16 cellular contexts compared by ENCODE assay signal in genomic region chr11:130220311-130221030, GRCh38.
DNase-seq lines count a peak whose midpoint lies in the region; ATAC-seq and TF ChIP-seq lines count a peak whose summit lies in the region.
"Had no signal": no experiment of that assay in that cellular context is flagged by ENCODE, and none has a peak within 500 bp of the region (broad histone marks: within the 10 kb centered on the region; RNA-seq: fewer than 3 reads in every experiment).

No MANE protein-coding gene starts in this region.

- H4K20me1 ChIP-seq in neural progenitor cell (ENCODE audit: low read depth), result no peaks in the 10 kb centered on the region

- no peak overlapping the region for H3K4me2 ChIP-seq in neural progenitor cell
- H3K4me2 ChIP-seq: BLaER1 treated with 17β-estradiol and CSF1 and Interleukin-3, amounts not matched to agents 10 nM and 100 nM; PC-9 had no signal

- CTCF ChIA-PET in activated CD4-positive, alpha-beta memory T cell treated with anti-CD3 and anti-CD28 coated beads for 36 hours (lab: Charles Lee), result no interaction called here

- H3K36me3 ChIP-seq in RWPE2 (ENCODE audit: low read depth), result no peaks in the 10 kb centered on the region
- H3K36me3 ChIP-seq in neural progenitor cell, result no peaks in the 10 kb centered on the region

- peak overlapping the region; percentile 65 for H3K27ac Mint-ChIP-seq in neural progenitor cell
- no peak overlapping the region for H3K27ac Mint-ChIP-seq in activated CD4-positive, alpha-beta memory T cell treated with anti-CD3 and anti-CD28 coated beads for 36 hours
- H3K27ac Mint-ChIP-seq: CD8-positive, alpha-beta memory T cell; H9 had no signal

- no peak overlapping the region for H3K9ac ChIP-seq in neural progenitor cell
- H3K9ac ChIP-seq: BLaER1 treated with 17β-estradiol and CSF1 and Interleukin-3, amounts not matched to agents 10 nM and 100 nM had no signal

- POLR2A ChIA-PET in activated CD4-positive, alpha-beta memory T cell treated with anti-CD3 and anti-CD28 coated beads for 36 hours (lab: Charles Lee), result no interaction called here

- intact Hi-C loops in activated CD4-positive, alpha-beta memory T cell treated with anti-CD3 and anti-CD28 coated beads for 36 hours (cut with micrococcal nuclease), result no loop called here

- peaks cover 19% of the 10 kb centered on the region for H3K4me1 Mint-ChIP-seq in neural progenitor cell
- H3K4me1 Mint-ChIP-seq in activated CD4-positive, alpha-beta memory T cell treated with anti-CD3 and anti-CD28 coated beads for 36 hours (ENCODE audit: low read depth), result peaks cover 4% of the 10 kb centered on the region

- no peak overlapping the region for H3K4me3 Mint-ChIP-seq in neural progenitor cell
- H3K4me3 Mint-ChIP-seq in activated CD4-positive, alpha-beta memory T cell treated with anti-CD3 and anti-CD28 coated beads for 36 hours, result no peak overlapping the region
- H3K4me3 Mint-ChIP-seq: CD8-positive, alpha-beta memory T cell; H9; IgD-negative memory B cell had no signal

- ATAC-seq in RWPE2 (ENCODE audit: low read depth), result no peak
- ATAC-seq in left lobe of liver, result no peak
- no peak for ATAC-seq in stimulated activated naive CD8-positive, alpha-beta T cell treated with anti-CD3 and anti-CD28 coated beads, Interleukin-15, Interleukin-2, amounts not matched to agents 100 U/mL and 50 U/mL, for 24 hours
- ATAC-seq in GM21576 (IDR thresholded peaks at IDR 0.05; ENCODE audit: unreplicated experiment), result no peak
- no peak for ATAC-seq in HG03045 (IDR thresholded peaks at IDR 0.05; ENCODE audit: unreplicated experiment)

- H3K79me2 ChIP-seq in neural progenitor cell (ENCODE audit: low read depth), result no peaks in the 10 kb centered on the region

- H3K4me1 ChIP-seq in RWPE2 (ENCODE audit: insufficient read depth, poor library complexity, severe bottlenecking) (no peaks in the 10 kb centered on the region), neural progenitor cell (no peaks in the 10 kb centered on the region)
- H3K4me1 ChIP-seq: BLaER1 treated with 17β-estradiol and CSF1 and Interleukin-3, amounts not matched to agents 10 nM and 100 nM had no signal

- peaks cover 2% of the 10 kb centered on the region for H3K27me3 Mint-ChIP-seq in neural progenitor cell (ENCODE audit: insufficient read depth, low read depth)
- H3K27me3 Mint-ChIP-seq in activated CD4-positive, alpha-beta memory T cell treated with anti-CD3 and anti-CD28 coated beads for 36 hours, result no peaks in the 10 kb centered on the region
- H3K27me3 Mint-ChIP-seq: IgD-negative memory B cell had no signal

- H3K36me3 Mint-ChIP-seq in neural progenitor cell, result no peaks in the 10 kb centered on the region
- no peaks in the 10 kb centered on the region for H3K36me3 Mint-ChIP-seq in activated CD4-positive, alpha-beta memory T cell treated with anti-CD3 and anti-CD28 coated beads for 36 hours
- H3K36me3 Mint-ChIP-seq: CD8-positive, alpha-beta memory T cell; IgD-negative memory B cell had no signal

- no peaks in the 10 kb centered on the region for H3F3A ChIP-seq in neural progenitor cell (ENCODE audit: low read depth)

- H3K9me3 Mint-ChIP-seq in neural progenitor cell, result no peaks in the 10 kb centered on the region
- H3K9me3 Mint-ChIP-seq in activated CD4-positive, alpha-beta memory T cell treated with anti-CD3 and anti-CD28 coated beads for 36 hours, result no peaks in the 10 kb centered on the region
- H3K9me3 Mint-ChIP-seq: CD8-positive, alpha-beta memory T cell; H9; IgD-negative memory B cell had no signal

- H3K4me3 ChIP-seq in RWPE2 (ENCODE audit: severe bottlenecking) (no peak overlapping the region), neural progenitor cell (no peak overlapping the region)
- H3K4me3 ChIP-seq: BLaER1 treated with 17β-estradiol and CSF1 and Interleukin-3, amounts not matched to agents 10 nM and 100 nM; PC-9 had no signal

- peak; percentile 48 for DNase-seq in Ammon's horn (ENCODE audit: low spot score)
- DNase-seq in RWPE2 (ENCODE audit: low spot score), result peak; percentile 44
- DNase-seq in left lobe of liver (ENCODE audit: low spot score), result peak; percentile 24
- no peak for DNase-seq in neural progenitor cell (ENCODE audit: low spot score)
- DNase-seq in stimulated activated naive CD8-positive, alpha-beta T cell treated with anti-CD3 and anti-CD28 coated beads, Interleukin-15, Interleukin-2, amounts not matched to agents 100 U/mL and 50 U/mL, for 24 hours, result no peak
- no peak for DNase-seq in activated CD4-positive, alpha-beta memory T cell treated with anti-CD3 and anti-CD28 coated beads for 36 hours
- DNase-seq: CD8-positive, alpha-beta memory T cell; DMS79 treated with DMSO at 0.1 percent for 48 hours; H9; NCI-H187; NCI-H345; PC-9 had no signal

- TF ChIP-seq CTCF in RWPE2 (IDR thresholded peaks at IDR 0.05; ENCODE audit: poor library complexity, severe bottlenecking) (no peak), neural progenitor cell (IDR thresholded peaks at IDR 0.05) (no peak)

- H3K9me3 ChIP-seq in RWPE2 (ENCODE audit: severe bottlenecking) (no peaks in the 10 kb centered on the region), neural progenitor cell (ENCODE audit: low read depth) (no peaks in the 10 kb centered on the region)
- H3K9me3 ChIP-seq: BLaER1 treated with 17β-estradiol and CSF1 and Interleukin-3, amounts not matched to agents 10 nM and 100 nM had no signal

- no peak overlapping the region for H2AFZ ChIP-seq in neural progenitor cell (replicated peaks)
- H2AFZ ChIP-seq: PC-9 had no signal

- H3K27me3 ChIP-seq in RWPE2 (ENCODE audit: insufficient read depth, poor library complexity, severe bottlenecking) (no peaks in the 10 kb centered on the region), neural progenitor cell (no peaks in the 10 kb centered on the region)
- H3K27me3 ChIP-seq: BLaER1 treated with 17β-estradiol and CSF1 and Interleukin-3, amounts not matched to agents 10 nM and 100 nM had no signal

- H3K27ac ChIP-seq in RWPE2 (ENCODE audit: poor library complexity, severe bottlenecking), result no peak overlapping the region
- H3K27ac ChIP-seq in neural progenitor cell, result no peak overlapping the region
- H3K27ac ChIP-seq: BLaER1 treated with 17β-estradiol and CSF1 and Interleukin-3, amounts not matched to agents 10 nM and 100 nM; PC-9 had no signal

Comparison
In these comparisons a context has a peak if more than half of its experiments do, and no peak if none do; other contexts are left out.
1. DNase-seq: peak in Ammon's horn (single experiment), RWPE2 (single experiment) and left lobe of liver (single experiment); none in neural progenitor cell (single experiment), stimulated activated naive CD8-positive, alpha-beta T cell treated with anti-CD3 and anti-CD28 coated beads, Interleukin-15, Interleukin-2, amounts not matched to agents 100 U/mL and 50 U/mL, for 24 hours (single experiment) and activated CD4-positive, alpha-beta memory T cell treated with anti-CD3 and anti-CD28 coated beads for 36 hours (single experiment).